ENCODE assay signal across 8 cellular contexts in the genomic region with DNA sequence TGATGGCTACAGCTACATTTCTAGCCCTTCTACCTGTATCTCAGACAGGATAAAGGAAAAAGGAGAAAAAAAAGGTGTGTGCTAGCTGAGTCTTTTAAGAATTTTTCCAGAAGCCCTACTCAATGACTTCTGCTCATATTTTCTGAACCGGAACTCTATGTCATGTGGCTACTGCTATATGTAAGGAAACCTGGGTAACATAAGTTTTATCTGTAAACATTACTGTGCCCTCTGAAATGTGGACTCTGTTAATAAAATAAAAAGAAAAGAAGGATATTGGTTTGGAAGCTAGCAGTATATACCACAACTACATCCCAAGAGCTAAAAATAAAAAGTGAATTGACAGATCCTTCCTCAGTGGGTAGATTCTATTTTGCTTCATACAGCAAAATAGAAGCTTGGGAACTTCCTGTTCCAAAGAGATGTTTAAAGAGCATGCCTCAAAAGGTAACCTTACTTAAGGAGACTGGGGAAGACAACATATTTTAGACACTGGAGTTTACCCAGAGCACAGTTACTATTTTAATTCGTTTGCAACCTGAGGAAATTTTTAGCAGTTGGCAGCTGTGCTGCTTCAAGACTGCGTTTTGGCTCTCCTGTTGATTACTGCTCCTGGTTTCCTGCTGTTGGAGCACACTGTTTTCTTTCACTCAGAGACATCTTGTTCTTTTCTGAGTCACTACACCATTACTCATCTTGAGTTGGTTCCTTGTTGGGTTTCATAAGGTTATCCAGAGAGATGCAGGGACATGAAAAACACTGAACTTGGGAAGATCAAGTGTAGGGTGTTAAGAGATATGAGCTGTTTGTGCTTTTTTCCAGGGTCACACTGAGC.
DNase-seq lines count a peak whose midpoint lies in the region; ATAC-seq and TF ChIP-seq lines count a peak whose summit lies in the region.

No MANE protein-coding gene starts in this region.

- no peaks in the 10 kb centered on the region for H3K27me3 ChIP-seq in foreskin keratinocyte
- H3K27me3 ChIP-seq in adrenal gland, result no peaks in the 10 kb centered on the region

- H3K27me3 Mint-ChIP-seq in immature natural killer cell (ENCODE audit: low read depth in 3 of 3), result peaks cover 0 to 2% (median 1%) of the 10 kb centered on the region in 3 donors

- no peak overlapping the region for H3K4me3 ChIP-seq in adrenal gland

- ATAC-seq in GM21529 (IDR thresholded peaks at IDR 0.05; ENCODE audit: unreplicated experiment) (peak; percentile 47), foreskin keratinocyte (peak; percentile 99)

- CTCF ChIA-PET in RWPE1 (lab: Yijun Ruan, JAX), result interaction anchor here (0.6 to 0.7 kb wide), 3 partner anchors 46 to 335 kb away, joined by 3 to 4 read pairs (median 3); no protein-coding TSS in a partner anchor

- DNase-seq in RWPE1 (ENCODE audit: low spot score), result peak; percentile 53
- peak; percentile 76 to 89 for DNase-seq in foreskin keratinocyte
- DNase-seq in smooth muscle cell of the brain vasculature (ENCODE audit: low read depth, low spot score), result peak; percentile 32
- DNase-seq in NCI-H146 treated with DMSO at 0.1 percent for 48 hours (lab: John Stamatoyannopoulos, UW; ENCODE audit: unreplicated experiment), result no peak
- no peak for DNase-seq in adrenal gland
- no peak for DNase-seq in immature natural killer cell
- DNase-seq in SW480 (ENCODE audit: low spot score), result no peak

- H3K27ac Mint-ChIP-seq in immature natural killer cell, result no peak overlapping the region

- peaks cover 0 to 3% (median 0%) of the 10 kb centered on the region in 6 donors for H3K9me3 Mint-ChIP-seq in immature natural killer cell

- TF ChIP-seq CTCF in RWPE1 (conservative IDR thresholded peaks at IDR 0.05; ENCODE audit: low read depth) (no peak), foreskin keratinocyte (conservative IDR thresholded peaks at IDR 0.05) (no peak), adrenal gland (IDR thresholded peaks at IDR 0.05) (no peak)

- no peaks in the 10 kb centered on the region for H3K36me3 Mint-ChIP-seq in immature natural killer cell

- intact Hi-C loops in adrenal gland (cut with DNase I), result no loop called here

- no peaks in the 10 kb centered on the region for H3K36me3 ChIP-seq in adrenal gland (replicated peaks in 1 of 2)

- no peaks in the 10 kb centered on the region for H3K4me1 Mint-ChIP-seq in immature natural killer cell

- no peaks in the 10 kb centered on the region for H3K9me3 ChIP-seq in adrenal gland (replicated peaks in 1 of 3)

- TF ChIP-seq POLR2A in adrenal gland (IDR thresholded peaks at IDR 0.05), result no peak

- POLR2A ChIA-PET in RWPE1 (lab: Yijun Ruan, JAX; ENCODE audit: low non-redundant PET), result no interaction called here

- H3K4me1 ChIP-seq in foreskin keratinocyte, result peaks cover 12% of the 10 kb centered on the region
- H3K4me1 ChIP-seq in adrenal gland (replicated peaks in 1 of 2), result peaks cover 0 to 7% of the 10 kb centered on the region in 2 donors

- no peak overlapping the region for H3K4me3 Mint-ChIP-seq in immature natural killer cell

- WGBS in adrenal gland, 4 donors, result 29 to 42% (median 39%) methylated on average over 3 of the region's 3 CpGs

- no peak overlapping the region for H3K27ac ChIP-seq in RWPE1
- peak overlapping the region; percentile 77 for H3K27ac ChIP-seq in foreskin keratinocyte
- peak overlapping the region in 1 of 5 donors; percentile 34 for H3K27ac ChIP-seq in adrenal gland

Comparison
In these comparisons a context has a peak if more than half of its experiments do, and no peak if none do; other contexts are left out.
1. DNase-seq: peak in RWPE1 (single experiment), foreskin keratinocyte (2 of 2) and smooth muscle cell of the brain vasculature (single experiment); none in NCI-H146 treated with DMSO at 0.1 percent for 48 hours (single experiment), adrenal gland (0 of 7), immature natural killer cell (0 of 3) and SW480 (single experiment).